1 cellular context compared by ENCODE assay signal in genomic region chr12:12725-13640, GRCh38. TPM values are rescaled to one million over a fixed set of nuclear protein-coding genes. Genes with fewer than 3 reads are reported as not detected.
"Had no signal": no experiment of that assay in that cellular context is flagged by ENCODE, and none has a peak within 500 bp of the region (broad histone marks: within the 10 kb centered on the region; RNA-seq: fewer than 3 reads in every experiment).

No MANE protein-coding gene starts in this region.

RNA-seq across cellular contexts. Expression of gene IQSEC3, which starts 53.6 kb away (rescaled TPM):
- total RNA-seq: SJCRH30 had no signal
